ENCODE assay signal across 15 cellular contexts in genomic region chr1:175237389-175237788, GRCh38. TPM values are rescaled to one million over a fixed set of nuclear protein-coding genes. Genes with fewer than 3 reads are reported as not detected.
DNase-seq lines count a peak whose midpoint lies in the region; ATAC-seq and TF ChIP-seq lines count a peak whose summit lies in the region.
"Had no signal": no experiment of that assay in that cellular context is flagged by ENCODE, and none has a peak within 500 bp of the region (broad histone marks: within the 10 kb centered on the region; RNA-seq: fewer than 3 reads in every experiment).

No MANE protein-coding gene starts in this region.

- peak; percentile 80 for ATAC-seq in GM19351 (IDR thresholded peaks at IDR 0.05; ENCODE audit: unreplicated experiment)
- ATAC-seq in GM21825 (IDR thresholded peaks at IDR 0.05; ENCODE audit: unreplicated experiment): peak; percentile 81
- peak; percentile 71 for ATAC-seq in HG03457 (IDR thresholded peaks at IDR 0.05; ENCODE audit: unreplicated experiment)
- peak; percentile 91 for ATAC-seq in memory B cell (ENCODE audit: low read depth)
- ATAC-seq in GM19455 (IDR thresholded peaks at IDR 0.05; ENCODE audit: unreplicated experiment): no peak
- ATAC-seq in GM19328 (IDR thresholded peaks at IDR 0.05; ENCODE audit: unreplicated experiment): no peak
- ATAC-seq: body of pancreas; heart left ventricle; lower lobe of right lung; pancreas; stimulated activated naive CD8-positive, alpha-beta T cell treated with anti-CD3 and anti-CD28 coated beads, Interleukin-15, Interleukin-2, amounts not matched to agents 100 U/mL and 50 U/mL, for 24 hours had no signal

- DNase-seq in memory B cell (ENCODE audit: low spot score in 2 of 2): peak in 1 of 2 donors; percentile 7
- DNase-seq in thyroid gland: no peak
- DNase-seq: activated T-cell treated with anti-CD3 and anti-CD28 coated beads for 4 hours; body of pancreas; heart left ventricle; HFFc6; KBM-7; lower lobe of right lung; pancreas; stimulated activated naive CD8-positive, alpha-beta T cell treated with anti-CD3 and anti-CD28 coated beads, Interleukin-15, Interleukin-2, amounts not matched to agents 100 U/mL and 50 U/mL, for 24 hours had no signal

- H3K4me3 ChIP-seq in thyroid gland (replicated peaks in 1 of 3): no peak overlapping the region
- H3K4me3 ChIP-seq: body of pancreas, heart left ventricle, lower lobe of right lung, pancreas had no signal

- peaks cover 39% of the 10 kb centered on the region for H3K4me1 Mint-ChIP-seq in memory B cell

- H3K36me3 ChIP-seq in thyroid gland: no peaks in the 10 kb centered on the region
- H3K36me3 ChIP-seq: heart left ventricle, lower lobe of right lung, pancreas had no signal

- no peak for TF ChIP-seq POLR2A in thyroid gland (IDR thresholded peaks at IDR 0.05)

- H3K27ac Mint-ChIP-seq in memory B cell: peak overlapping the region; percentile 16
- H3K27ac Mint-ChIP-seq: HFFc6 had no signal

- H3K27me3 Mint-ChIP-seq in memory B cell: no peaks in the 10 kb centered on the region

- no peak overlapping the region for H3K27ac ChIP-seq in thyroid gland
- H3K27ac ChIP-seq: body of pancreas, heart left ventricle, lower lobe of right lung, pancreas had no signal

- no peak for TF ChIP-seq CTCF in thyroid gland (IDR thresholded peaks at IDR 0.05)

- intact Hi-C loops in thyroid gland (cut with DNase I): no loop called here

- H3K9me3 Mint-ChIP-seq in memory B cell: peaks cover 13% of the 10 kb centered on the region

- WGBS in thyroid gland, 2 donors: 92 to 93% methylated on average over 1 of the region's 1 CpG

- H3K4me1 ChIP-seq in thyroid gland: no peaks in the 10 kb centered on the region
- H3K4me1 ChIP-seq: body of pancreas, heart left ventricle, lower lobe of right lung, pancreas had no signal

- H3K9me3 ChIP-seq in thyroid gland: no peaks in the 10 kb centered on the region
- H3K9me3 ChIP-seq: body of pancreas, lower lobe of right lung, pancreas had no signal

- peaks cover 11% of the 10 kb centered on the region for H3K36me3 Mint-ChIP-seq in memory B cell

- peak overlapping the region; percentile 48 for H3K4me3 Mint-ChIP-seq in memory B cell
- H3K4me3 Mint-ChIP-seq: HFFc6 had no signal

- no peaks in the 10 kb centered on the region for H3K27me3 ChIP-seq in thyroid gland
- H3K27me3 ChIP-seq: body of pancreas, heart left ventricle, pancreas had no signal

RNA-seq across cellular contexts. Expression of gene KIAA0040, which starts 44.8 kb away (rescaled TPM):
- 10 to 100 TPM; 15.5 to 28.4 (median 16.8) TPM for total RNA-seq in thyroid gland
- total RNA-seq: HFFc6 had no signal

Comparison
In these comparisons a context has a peak if more than half of its experiments do, and no peak if none do; other contexts are left out.
1. ATAC-seq: peak in GM19351 (single experiment), GM21825 (single experiment), HG03457 (single experiment) and memory B cell (single experiment); none in GM19455 (single experiment) and GM19328 (single experiment).